8 cellular contexts compared by ENCODE assay signal in the genomic region with DNA sequence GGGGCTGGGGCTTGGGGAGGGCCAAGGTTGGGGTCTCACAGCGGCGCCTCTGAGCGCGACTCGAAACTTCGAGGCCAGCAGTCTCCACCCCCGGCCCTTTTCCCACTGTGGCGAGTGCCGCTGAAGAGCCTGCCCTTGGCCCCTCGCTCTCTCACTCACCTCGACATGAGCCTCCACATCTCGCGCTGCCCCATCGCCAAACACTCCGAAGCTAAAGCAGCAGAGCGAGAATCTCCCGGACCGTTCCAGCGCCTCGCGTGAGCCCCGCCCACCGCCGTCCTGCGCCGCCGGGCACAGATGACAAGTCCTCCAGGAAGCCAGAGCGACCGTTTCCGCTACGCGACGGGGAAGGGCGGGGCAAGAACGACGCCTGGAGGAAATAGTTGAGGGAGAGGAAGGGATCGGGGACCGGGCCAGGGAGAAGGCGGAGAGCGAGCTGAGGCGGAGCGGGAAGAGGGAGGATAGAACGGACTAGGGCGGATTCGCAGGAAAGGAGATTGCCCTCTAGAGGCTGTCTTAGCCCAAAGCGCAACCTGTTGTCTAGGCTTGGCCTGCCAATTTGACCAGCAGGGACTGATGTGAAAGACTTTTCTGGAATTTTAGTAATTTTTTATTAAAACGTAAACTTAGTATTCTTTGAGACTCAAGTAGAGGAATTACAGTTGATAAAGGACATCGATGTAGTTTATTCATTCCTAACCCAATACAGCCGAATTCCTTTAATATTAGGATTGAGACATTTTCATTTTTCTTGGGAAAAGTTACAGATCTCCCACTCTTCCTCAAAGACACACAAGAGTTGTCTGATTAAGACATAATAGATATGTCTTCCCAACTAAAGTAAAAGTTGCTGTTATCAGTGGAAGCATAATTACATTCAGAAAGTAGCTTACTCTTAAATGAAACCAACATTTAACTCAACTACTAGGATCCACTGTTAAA. TPM values are rescaled to one million over a fixed set of nuclear protein-coding genes. Genes with fewer than 3 reads are reported as not detected.
A peak's percentile ranks its signal among the peaks of the same experiment; 100 is the strongest.
DNase-seq lines count a peak whose midpoint lies in the region; ATAC-seq and TF ChIP-seq lines count a peak whose summit lies in the region.

Gene HIBCH, minus strand, starts transcription at position 270 of the 942 bp plus-strand sequence. Its CDS starts 76 bp downstream, at position 194.

- H3K4me1 ChIP-seq in spleen, result peaks cover 11 to 55% (median 38%) of the 10 kb centered on the region in 6 donors

- H3K36me3 Mint-ChIP-seq in WTC11 (peaks cover 5% of the 10 kb centered on the region; the same call in 1 of the 2 replicates), immature natural killer cell (peaks cover 0 to 3% (median 0%) of the 10 kb centered on the region in 3 donors)

- no peaks in the 10 kb centered on the region for H3K36me3 ChIP-seq in spleen

- TF ChIP-seq POLR2A in spleen (IDR thresholded peaks at IDR 0.05), result peak in 2 of 3 donors; percentile 63 to 81

- peak within 1 kb of the TSS; percentile 90 for H3K27ac Mint-ChIP-seq in WTC11
- peak within 1 kb of the TSS; percentile 94 to 99 (median 97) for H3K27ac Mint-ChIP-seq in immature natural killer cell

- CTCF ChIA-PET in AG04449 (lab: Yijun Ruan, JAX) (interaction anchor here (0.7 to 3.6 kb wide), 22 partner anchors 8 to 557 kb away, joined by 3 to 28 read pairs (median 4); partner anchors contain the start of genes INPP1 and OSGEPL1), WTC11 (lab: Charles Lee) (interaction anchor here (0.6 to 1.8 kb wide), 22 partner anchors 10 to 733 kb away, joined by 3 to 9 read pairs (median 3); partner anchors contain the start of genes INPP1 and OSGEPL1)

- H3K4me1 Mint-ChIP-seq in WTC11 (peaks cover 21% of the 10 kb centered on the region), immature natural killer cell (peaks cover 35 to 54% of the 10 kb centered on the region in 2 donors)

- WGBS in spleen, 5 donors, result 1% methylated on average over 41 to 49 of the region's 49 CpGs

- H3K4me3 ChIP-seq in AG04449 (ENCODE audit: low read depth, low read length) (peak within 1 kb of the TSS; percentile 78), spleen (peak within 1 kb of the TSS; percentile 59 to 94 (median 81))

- no peaks in the 10 kb centered on the region for H3K27me3 ChIP-seq in spleen (replicated peaks in 1 of 7)

- TF ChIP-seq CTCF in AG04449 (IDR thresholded peaks at IDR 0.05; ENCODE audit: insufficient read depth, low read length, missing control alignments), result peak; percentile 91
- TF ChIP-seq CTCF in WTC11 (IDR thresholded peaks at IDR 0.05), result peak; percentile 35; the same call in 1 of the 2 replicates
- TF ChIP-seq CTCF in spleen (IDR thresholded peaks at IDR 0.05 in 8 of 11, conservative IDR thresholded peaks at IDR 0.05 in 3 of 11), result peak; percentile 44 to 82 (median 73)

- DNase-seq in AG04449 (ENCODE audit: low read depth, low spot score) (peak; percentile 86), NCI-H2196 treated with DMSO at 0.1 percent for 48 hours (lab: John Stamatoyannopoulos, UW; ENCODE audit: unreplicated experiment) (peak; percentile 99), WTC11 (ENCODE audit: low spot score) (peak; percentile 99), caudate nucleus (lab: John Stamatoyannopoulos, UW) (peak; percentile 49 to 100 (median 98)), immature natural killer cell (peak; percentile 73 to 76 (median 74)), spleen (peak; percentile 99)

- H3K27me3 Mint-ChIP-seq in WTC11 (ENCODE audit: low read depth) (peaks cover 2% of the 10 kb centered on the region; the same call in 1 of the 2 replicates), immature natural killer cell (ENCODE audit: low read depth in 3 of 3) (peaks cover 0 to 4% (median 2%) of the 10 kb centered on the region in 3 donors)

- H3K9me3 Mint-ChIP-seq in WTC11 (no peaks in the 10 kb centered on the region), immature natural killer cell (no peaks in the 10 kb centered on the region)

- peak within 1 kb of the TSS; percentile 95 for H3K27ac ChIP-seq in caudate nucleus (ENCODE audit: low read depth, low read length)
- H3K27ac ChIP-seq in spleen, result peak within 1 kb of the TSS; percentile 79 to 93 (median 91)

- POLR2A ChIA-PET in AG04449 (lab: Yijun Ruan, JAX) (interaction anchor here (0.6 kb wide), 1 partner anchor 27 kb away, joined by 3 read pairs; no protein-coding TSS in a partner anchor), WTC11 (lab: Charles Lee) (interaction anchor here (1.0 to 1.6 kb wide), 4 partner anchors 24 to 562 kb away, joined by 3 to 4 read pairs (median 4); partner anchors contain the start of gene OSGEPL1)

- intact Hi-C loops in spleen (cut with DNase I; ENCODE audit: low total_unique reads), result no loop called here

- peak within 1 kb of the TSS; percentile 95 for H3K4me3 Mint-ChIP-seq in WTC11
- peak within 1 kb of the TSS; percentile 94 to 100 (median 100) for H3K4me3 Mint-ChIP-seq in immature natural killer cell

- ATAC-seq in GM18868 (IDR thresholded peaks at IDR 0.05; ENCODE audit: unreplicated experiment), result peak; percentile 94
- peak; percentile 90 for ATAC-seq in HG03135 (IDR thresholded peaks at IDR 0.05; ENCODE audit: unreplicated experiment)
- peak; percentile 98 for ATAC-seq in WTC11

- no peaks in the 10 kb centered on the region for H3K9me3 ChIP-seq in spleen

TF ChIP-seq in WTC11, 78 proteins besides CTCF, POLR2A, EP300 and RAD21 (continues in another document):
- TF ChIP-seq NFE2L1 (CRISPR knock-in tag; IDR thresholded peaks at IDR 0.05) (peak; percentile 79), SP1 (CRISPR knock-in tag; conservative IDR thresholded peaks at IDR 0.05) (peak; percentile 84), SMAD3 (CRISPR knock-in tag; IDR thresholded peaks at IDR 0.05; ENCODE audit: borderline replicate concordance) (0 out of 2 replicates have a peak, but pooled peaks have one; percentile 32), FOXP1 (CRISPR knock-in tag; IDR thresholded peaks at IDR 0.05; ENCODE audit: borderline replicate concordance) (peak; percentile 69; the same call in 1 of the 2 replicates), NR1H2 (CRISPR knock-in tag; IDR thresholded peaks at IDR 0.05) (no peak), ETV6 (CRISPR knock-in tag; IDR thresholded peaks at IDR 0.05) (peak; percentile 98), GABPB1 (CRISPR knock-in tag; IDR thresholded peaks at IDR 0.05) (peak; percentile 85), MYBL2 (CRISPR knock-in tag; IDR thresholded peaks at IDR 0.05) (peak; percentile 76; the same call in 1 of the 2 replicates), ZNF138 (CRISPR knock-in tag; conservative IDR thresholded peaks at IDR 0.05) (0 out of 2 replicates have a peak, but pooled peaks have one; percentile 43), ZNF232 (CRISPR knock-in tag; IDR thresholded peaks at IDR 0.05) (peak; percentile 81; the same call in 1 of the 2 replicates), MXD4 (CRISPR knock-in tag; IDR thresholded peaks at IDR 0.05; ENCODE audit: borderline replicate concordance) (no peak)
- TF ChIP-seq, protein P1, sequence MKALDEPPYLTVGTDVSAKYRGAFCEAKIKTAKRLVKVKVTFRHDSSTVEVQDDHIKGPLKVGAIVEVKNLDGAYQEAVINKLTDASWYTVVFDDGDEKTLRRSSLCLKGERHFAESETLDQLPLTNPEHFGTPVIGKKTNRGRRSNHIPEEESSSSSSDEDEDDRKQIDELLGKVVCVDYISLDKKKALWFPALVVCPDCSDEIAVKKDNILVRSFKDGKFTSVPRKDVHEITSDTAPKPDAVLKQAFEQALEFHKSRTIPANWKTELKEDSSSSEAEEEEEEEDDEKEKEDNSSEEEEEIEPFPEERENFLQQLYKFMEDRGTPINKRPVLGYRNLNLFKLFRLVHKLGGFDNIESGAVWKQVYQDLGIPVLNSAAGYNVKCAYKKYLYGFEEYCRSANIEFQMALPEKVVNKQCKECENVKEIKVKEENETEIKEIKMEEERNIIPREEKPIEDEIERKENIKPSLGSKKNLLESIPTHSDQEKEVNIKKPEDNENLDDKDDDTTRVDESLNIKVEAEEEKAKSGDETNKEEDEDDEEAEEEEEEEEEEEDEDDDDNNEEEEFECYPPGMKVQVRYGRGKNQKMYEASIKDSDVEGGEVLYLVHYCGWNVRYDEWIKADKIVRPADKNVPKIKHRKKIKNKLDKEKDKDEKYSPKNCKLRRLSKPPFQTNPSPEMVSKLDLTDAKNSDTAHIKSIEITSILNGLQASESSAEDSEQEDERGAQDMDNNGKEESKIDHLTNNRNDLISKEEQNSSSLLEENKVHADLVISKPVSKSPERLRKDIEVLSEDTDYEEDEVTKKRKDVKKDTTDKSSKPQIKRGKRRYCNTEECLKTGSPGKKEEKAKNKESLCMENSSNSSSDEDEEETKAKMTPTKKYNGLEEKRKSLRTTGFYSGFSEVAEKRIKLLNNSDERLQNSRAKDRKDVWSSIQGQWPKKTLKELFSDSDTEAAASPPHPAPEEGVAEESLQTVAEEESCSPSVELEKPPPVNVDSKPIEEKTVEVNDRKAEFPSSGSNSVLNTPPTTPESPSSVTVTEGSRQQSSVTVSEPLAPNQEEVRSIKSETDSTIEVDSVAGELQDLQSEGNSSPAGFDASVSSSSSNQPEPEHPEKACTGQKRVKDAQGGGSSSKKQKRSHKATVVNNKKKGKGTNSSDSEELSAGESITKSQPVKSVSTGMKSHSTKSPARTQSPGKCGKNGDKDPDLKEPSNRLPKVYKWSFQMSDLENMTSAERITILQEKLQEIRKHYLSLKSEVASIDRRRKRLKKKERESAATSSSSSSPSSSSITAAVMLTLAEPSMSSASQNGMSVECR (CRISPR knock-in tag; IDR thresholded peaks at IDR 0.05; ENCODE audit: borderline replicate concordance), result peak; percentile 35; the same call in 1 of the 2 replicates
- TF ChIP-seq, protein P2, sequence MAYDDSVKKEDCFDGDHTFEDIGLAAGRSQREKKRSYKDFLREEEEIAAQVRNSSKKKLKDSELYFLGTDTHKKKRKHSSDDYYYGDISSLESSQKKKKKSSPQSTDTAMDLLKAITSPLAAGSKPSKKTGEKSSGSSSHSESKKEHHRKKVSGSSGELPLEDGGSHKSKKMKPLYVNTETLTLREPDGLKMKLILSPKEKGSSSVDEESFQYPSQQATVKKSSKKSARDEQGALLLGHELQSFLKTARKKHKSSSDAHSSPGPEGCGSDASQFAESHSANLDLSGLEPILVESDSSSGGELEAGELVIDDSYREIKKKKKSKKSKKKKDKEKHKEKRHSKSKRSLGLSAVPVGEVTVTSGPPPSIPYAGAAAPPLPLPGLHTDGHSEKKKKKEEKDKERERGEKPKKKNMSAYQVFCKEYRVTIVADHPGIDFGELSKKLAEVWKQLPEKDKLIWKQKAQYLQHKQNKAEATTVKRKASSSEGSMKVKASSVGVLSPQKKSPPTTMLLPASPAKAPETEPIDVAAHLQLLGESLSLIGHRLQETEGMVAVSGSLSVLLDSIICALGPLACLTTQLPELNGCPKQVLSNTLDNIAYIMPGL (CRISPR knock-in tag; IDR thresholded peaks at IDR 0.05), result peak; percentile 64
- TF ChIP-seq, protein P3, sequence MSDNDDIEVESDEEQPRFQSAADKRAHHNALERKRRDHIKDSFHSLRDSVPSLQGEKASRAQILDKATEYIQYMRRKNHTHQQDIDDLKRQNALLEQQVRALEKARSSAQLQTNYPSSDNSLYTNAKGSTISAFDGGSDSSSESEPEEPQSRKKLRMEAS (CRISPR knock-in tag; IDR thresholded peaks at IDR 0.05), result peak; percentile 52; the same call in 1 of the 2 replicates

RNA-seq across cellular contexts. Expression of gene HIBCH, which starts in this region (rescaled TPM):
- total RNA-seq in WTC11 (2021), result 26.5 to 32.2 TPM (median 29.6 TPM) in 3 replicates
- 10 to 100 TPM; 15.2 to 26.8 (median 21.4) TPM for polyA plus RNA-seq in immature natural killer cell
- 10 to 100 TPM; 20.2 to 38.7 (median 35.6) TPM for total RNA-seq in spleen
- polyA plus RNA-seq in spleen, result 10 to 100 TPM; 12.0 to 15.3 (median 12.9) TPM

Comparison
In these comparisons a context has a peak if more than half of its experiments do, and no peak if none do; other contexts are left out.
1. Peak in every context shown above with its lines: DNase-seq, ATAC-seq, H3K4me3 ChIP-seq and H3K27ac ChIP-seq.
2. CTCF ChIP-seq: peak in every context shown above with its lines; median percentile 91 in AG04449; 73 in spleen; 35 in WTC11.